In the genomic region with DNA sequence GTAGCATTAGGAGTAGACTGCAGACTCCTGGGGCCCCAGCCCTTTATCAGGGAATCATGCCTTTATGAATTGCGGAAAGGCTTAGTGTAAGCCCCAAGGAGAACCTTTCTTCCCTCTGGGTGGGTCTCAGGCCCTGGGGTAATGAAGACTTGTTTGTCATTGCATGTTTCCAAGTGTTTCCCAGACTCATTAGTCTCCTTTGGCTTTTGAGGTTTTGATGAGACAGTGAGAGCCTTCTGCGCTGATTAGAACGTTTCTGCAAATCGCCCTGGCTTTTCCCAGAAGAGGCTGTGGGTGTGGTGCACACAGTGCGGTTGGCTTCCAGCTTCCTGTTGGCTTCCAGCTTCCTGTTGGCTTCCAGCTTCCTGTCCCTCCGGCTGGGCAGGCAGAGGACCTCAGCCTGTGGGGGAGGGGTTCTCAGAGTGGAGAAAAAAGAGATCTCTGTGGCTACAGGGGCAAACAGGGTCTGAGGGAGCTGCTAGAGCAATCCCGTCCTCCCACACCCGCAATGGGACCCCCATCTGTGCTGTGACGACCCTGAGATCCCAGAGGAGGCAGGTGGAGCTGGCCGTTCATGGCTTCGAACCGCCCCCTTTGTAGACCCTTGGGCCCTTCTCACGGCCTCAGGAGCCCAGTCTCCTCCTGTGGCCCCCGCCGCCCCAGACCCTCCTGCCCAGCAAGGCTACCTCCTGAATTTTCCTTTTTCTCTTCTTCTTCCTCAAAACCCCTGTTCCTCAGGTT, we compare ENCODE assay signal across 9 cellular contexts. TPM values are rescaled to one million over a fixed set of nuclear protein-coding genes. Genes with fewer than 3 reads are reported as not detected.
DNase-seq lines count a peak whose midpoint lies in the region; ATAC-seq and TF ChIP-seq lines count a peak whose summit lies in the region.
"Had no signal": no experiment of that assay in that cellular context is flagged by ENCODE, and none has a peak within 500 bp of the region (broad histone marks: within the 10 kb centered on the region; RNA-seq: fewer than 3 reads in every experiment).

No MANE protein-coding gene starts in this region.

- peak overlapping the region in 6 of 10 donors; percentile 17 to 70 (median 48) for H3K4me3 Mint-ChIP-seq in naive thymus-derived CD4-positive, alpha-beta T cell

- POLR2A ChIA-PET in naive thymus-derived CD4-positive, alpha-beta T cell (lab: Charles Lee) = no interaction called here

- no peak for ATAC-seq in naive thymus-derived CD4-positive, alpha-beta T cell
- no peak for ATAC-seq in HG03159 (IDR thresholded peaks at IDR 0.05; ENCODE audit: unreplicated experiment)
- ATAC-seq in HG02852 (IDR thresholded peaks at IDR 0.05; ENCODE audit: unreplicated experiment) = no peak

- H3K27me3 Mint-ChIP-seq in naive thymus-derived CD4-positive, alpha-beta T cell = no peaks in the 10 kb centered on the region

- H3K27me3 ChIP-seq in naive thymus-derived CD4-positive, alpha-beta T cell (ENCODE audit: control insufficient read depth in 2 of 2, insufficient read depth in 2 of 2, low read length in 2 of 2) = no peaks in the 10 kb centered on the region

- peak overlapping the region; percentile 77 for H3K27ac ChIP-seq in C4-2B
- no peak overlapping the region for H3K27ac ChIP-seq in naive thymus-derived CD4-positive, alpha-beta T cell (ENCODE audit: low read depth, low read length)

- H3K9me3 ChIP-seq in naive thymus-derived CD4-positive, alpha-beta T cell (ENCODE audit: control insufficient read depth in 2 of 3, low read length in 3 of 3) = no peaks in the 10 kb centered on the region

- H3K4me1 ChIP-seq in naive thymus-derived CD4-positive, alpha-beta T cell (ENCODE audit: control insufficient read depth in 2 of 2, insufficient read depth in 2 of 2, low read length in 2 of 2) = peaks cover 0 to 7% of the 10 kb centered on the region in 2 donors

- H3K36me3 Mint-ChIP-seq in naive thymus-derived CD4-positive, alpha-beta T cell = peaks cover 18 to 72% (median 51%) of the 10 kb centered on the region in 5 donors

- intact Hi-C loops in naive thymus-derived CD4-positive, alpha-beta T cell (cut with micrococcal nuclease) = no loop called here

- H3K9me3 Mint-ChIP-seq in naive thymus-derived CD4-positive, alpha-beta T cell = peaks cover 0 to 7% (median 0%) of the 10 kb centered on the region in 11 donors

- no peak for TF ChIP-seq CTCF in C4-2B (conservative IDR thresholded peaks at IDR 0.05)

- DNase-seq in NCI-H524 (lab: John Stamatoyannopoulos, UW) (peak; percentile 31 to 66), dermis blood vessel endothelial cell (peak; percentile 74)
- no peak for DNase-seq in naive thymus-derived CD4-positive, alpha-beta T cell
- DNase-seq in activated CD8-positive, alpha-beta memory T cell treated with anti-CD3 and anti-CD28 coated beads, Interleukin-2, amount 50 U/mL, for 4 hours = no peak
- DNase-seq in stimulated activated CD4-positive, alpha-beta T cell treated with anti-CD3 and anti-CD28 coated beads, Interleukin-4, amount 100 ng/mL, for 4 hours = no peak
- DNase-seq: NCI-H226 had no signal

- H3K4me1 Mint-ChIP-seq in naive thymus-derived CD4-positive, alpha-beta T cell = peaks cover 6 to 79% (median 18%) of the 10 kb centered on the region in 7 donors

- peak overlapping the region in 8 of 9 donors; percentile 3 to 82 (median 30) for H3K27ac Mint-ChIP-seq in naive thymus-derived CD4-positive, alpha-beta T cell

- peaks cover 5 to 60% (median 11%) of the 10 kb centered on the region in 3 experiments for H3K36me3 ChIP-seq in naive thymus-derived CD4-positive, alpha-beta T cell (ENCODE audit: control insufficient read depth in 2 of 3, insufficient read depth in 3 of 3, low read length in 3 of 3)

- CTCF ChIA-PET in naive thymus-derived CD4-positive, alpha-beta T cell (lab: Charles Lee) = interaction anchor here (0.9 kb wide), 1 partner anchor 28 kb away, joined by 3 read pairs; no protein-coding TSS in a partner anchor

- no peak overlapping the region for H3K4me3 ChIP-seq in naive thymus-derived CD4-positive, alpha-beta T cell (ENCODE audit: low read length)

RNA-seq across cellular contexts. Expression of a gene that starts 42.1 kb away (rescaled TPM):
- total RNA-seq in dermis blood vessel endothelial cell = 0.74 and 1.2 TPM in 2 replicates
- total RNA-seq in naive thymus-derived CD4-positive, alpha-beta T cell = 10 to 100 TPM in 1 of 5 experiments, 1 to 10 TPM in 3, under 1 TPM in 1; 0.86 to 38.6 (median 2.3) TPM
- under 1 TPM in 1 of 2 donors, not detected in 1; 0.67 TPM for polyA plus RNA-seq in naive thymus-derived CD4-positive, alpha-beta T cell

Comparison
In these comparisons a context has a peak if more than half of its experiments do, and no peak if none do; other contexts are left out.
1. DNase-seq: peak in NCI-H524 (2 of 2) and dermis blood vessel endothelial cell (single experiment); none in naive thymus-derived CD4-positive, alpha-beta T cell (0 of 9), activated CD8-positive, alpha-beta memory T cell treated with anti-CD3 and anti-CD28 coated beads, Interleukin-2, amount 50 U/mL, for 4 hours (single experiment) and stimulated activated CD4-positive, alpha-beta T cell treated with anti-CD3 and anti-CD28 coated beads, Interleukin-4, amount 100 ng/mL, for 4 hours (0 of 2).